In the genomic region with DNA sequence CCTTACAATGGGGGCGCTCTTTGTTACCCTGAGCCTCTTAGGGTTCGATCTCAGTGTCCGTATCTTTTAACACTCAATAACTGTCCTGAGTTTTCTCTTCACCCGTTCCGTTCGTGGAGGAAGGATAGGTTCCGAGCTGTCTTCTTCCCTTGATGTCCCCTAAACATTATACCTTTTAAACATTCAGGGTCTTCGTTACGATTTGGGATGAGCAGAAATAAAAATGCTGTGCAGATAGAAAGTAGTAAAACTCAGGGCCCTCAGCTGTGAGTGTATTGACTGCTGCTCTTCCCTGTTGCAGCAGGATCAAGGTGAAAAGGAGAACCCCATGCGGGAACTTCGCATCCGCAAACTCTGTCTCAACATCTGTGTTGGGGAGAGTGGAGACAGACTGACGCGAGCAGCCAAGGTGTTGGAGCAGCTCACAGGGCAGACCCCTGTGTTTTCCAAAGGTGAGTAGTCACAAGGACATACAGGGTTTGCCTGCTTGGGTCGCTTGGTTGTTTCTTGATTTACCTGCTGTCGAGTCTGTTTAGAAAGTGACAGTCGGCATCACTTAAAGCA, we compare ENCODE assay signal across 8 cellular contexts. TPM values are rescaled to one million over a fixed set of nuclear protein-coding genes. Genes with fewer than 3 reads are reported as not detected.
DNase-seq lines count a peak whose midpoint lies in the region; TF ChIP-seq lines count a peak whose summit lies in the region.

No MANE protein-coding gene starts in this region.

- H3K4me1 Mint-ChIP-seq in activated naive CD4-positive, alpha-beta T cell treated with anti-CD3 and anti-CD28 coated beads, Interleukin-2, amount 50 U/mL, for 24 hours = peaks cover 50% of the 10 kb centered on the region

- no peaks in the 10 kb centered on the region for H3K9me3 ChIP-seq in thyroid gland

- H3K27ac ChIP-seq in layer of hippocampus (ENCODE audit: low read depth, low read length) (peak overlapping the region; percentile 79), thyroid gland (peak overlapping the region; percentile 73 to 99 (median 90))

- DNase-seq in activated effector memory CD4-positive, alpha-beta T cell treated with anti-CD3 and anti-CD28 coated beads, Interleukin-2, amount 50 U/mL, for 16 hours = peak; percentile 66
- no peak for DNase-seq in activated effector memory CD4-positive, alpha-beta T cell treated with Interleukin-2 at 50 U/mL for 16 hours
- no peak for DNase-seq in thyroid gland
- DNase-seq in GM19240 (ENCODE audit: insufficient read length, low spot score) = no peak
- no peak for DNase-seq in GOT3 (lab: John Stamatoyannopoulos, UW)
- no peak for DNase-seq in GM10266 (ENCODE audit: extremely low spot score)

- TF ChIP-seq CTCF in thyroid gland (IDR thresholded peaks at IDR 0.05) = no peak
- no peak for TF ChIP-seq CTCF in GM10266 (IDR thresholded peaks at IDR 0.05; ENCODE audit: control insufficient read depth, insufficient read depth, low read depth, missing control alignments)

- peak overlapping the region; percentile 91 for H3K4me3 Mint-ChIP-seq in activated naive CD4-positive, alpha-beta T cell treated with anti-CD3 and anti-CD28 coated beads, Interleukin-2, amount 50 U/mL, for 24 hours

- TF ChIP-seq POLR2A in thyroid gland (IDR thresholded peaks at IDR 0.05) = no peak

- H3K27me3 Mint-ChIP-seq in activated naive CD4-positive, alpha-beta T cell treated with anti-CD3 and anti-CD28 coated beads, Interleukin-2, amount 50 U/mL, for 24 hours = no peaks in the 10 kb centered on the region

- WGBS in thyroid gland, 2 donors = 11 to 13% methylated on average over 17 of the region's 17 CpGs

- H3K4me1 ChIP-seq in thyroid gland = peaks cover 10 to 24% of the 10 kb centered on the region in 2 donors

- H3K9me3 Mint-ChIP-seq in activated naive CD4-positive, alpha-beta T cell treated with anti-CD3 and anti-CD28 coated beads, Interleukin-2, amount 50 U/mL, for 24 hours = no peaks in the 10 kb centered on the region

- intact Hi-C loops in thyroid gland (cut with DNase I) = loop anchor here (10.0 kb wide), 1 partner anchor 52 kb away; a partner anchor contains a TSS

- no peaks in the 10 kb centered on the region for H3K27me3 ChIP-seq in layer of hippocampus (ENCODE audit: control insufficient read depth, insufficient read depth, low read length)
- no peaks in the 10 kb centered on the region for H3K27me3 ChIP-seq in thyroid gland

- H3K27ac Mint-ChIP-seq in activated naive CD4-positive, alpha-beta T cell treated with anti-CD3 and anti-CD28 coated beads, Interleukin-2, amount 50 U/mL, for 24 hours = peak overlapping the region; percentile 96

- H3K4me3 ChIP-seq in thyroid gland (replicated peaks in 1 of 3) = peak overlapping the region; percentile 33 to 79 (median 66)

- H3K36me3 Mint-ChIP-seq in activated naive CD4-positive, alpha-beta T cell treated with anti-CD3 and anti-CD28 coated beads, Interleukin-2, amount 50 U/mL, for 24 hours = peaks cover 46% of the 10 kb centered on the region

- peaks cover 35 to 38% of the 10 kb centered on the region in 2 donors for H3K36me3 ChIP-seq in thyroid gland

RNA-seq across cellular contexts. Expression of a gene that starts 0.8 kb away (rescaled TPM):
- total RNA-seq in thyroid gland = 1,000 to 10,000 TPM in 1 of 4 donors, 100 to 1,000 TPM in 3; 669 to 1,720 (median 801) TPM

RNA-seq across cellular contexts. Expression of a gene that starts 50.9 kb away (rescaled TPM):
- 10 to 100 TPM; 33.3 to 49.9 (median 40.5) TPM for total RNA-seq in thyroid gland
